ENCODE assay signal across 8 cellular contexts in the genomic region with DNA sequence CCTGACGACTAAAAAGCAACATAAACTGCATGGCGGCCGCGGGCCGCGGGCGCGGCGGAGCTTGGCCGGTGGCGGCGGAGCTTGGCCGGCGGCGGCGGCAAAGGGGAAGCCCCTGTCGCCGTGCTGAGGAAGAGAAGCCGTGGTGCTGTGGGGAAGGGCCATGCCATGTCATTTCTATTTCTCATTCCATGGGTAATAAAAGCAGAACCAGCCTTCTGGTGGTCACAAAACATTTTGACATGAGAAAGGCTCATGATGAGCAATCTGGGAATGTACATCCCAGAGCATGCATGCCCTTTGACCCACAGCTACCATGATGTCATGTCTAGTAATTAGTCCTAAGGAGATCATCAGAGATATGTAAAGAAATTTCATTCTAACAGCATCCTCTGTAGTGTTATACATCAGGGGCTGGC. TPM values are rescaled to one million over a fixed set of nuclear protein-coding genes. Genes with fewer than 3 reads are reported as not detected.
DNase-seq lines count a peak whose midpoint lies in the region; ATAC-seq and TF ChIP-seq lines count a peak whose summit lies in the region.

No MANE protein-coding gene starts in this region.

- no peaks in the 10 kb centered on the region for H3K4me1 ChIP-seq in hepatocyte (ENCODE audit: insufficient read depth)
- peaks cover 0 to 7% of the 10 kb centered on the region in 2 donors for H3K4me1 ChIP-seq in thoracic aorta (ENCODE audit: control insufficient read depth in 1 of 2, low read depth in 2 of 2)

- peaks cover 19% of the 10 kb centered on the region for H3K4me1 Mint-ChIP-seq in activated naive CD4-positive, alpha-beta T cell treated with anti-CD3 and anti-CD28 coated beads, Interleukin-2, amount 10 ng/mL, durations not matched to agents 7 days and 5 days

- peak overlapping the region; percentile 56 for H3K4me3 Mint-ChIP-seq in activated naive CD4-positive, alpha-beta T cell treated with anti-CD3 and anti-CD28 coated beads, Interleukin-2, amount 10 ng/mL, durations not matched to agents 7 days and 5 days

- ATAC-seq in thoracic aorta (ENCODE audit: insufficient number of reproducible peaks, low FRiP score, low read depth) (no peak), GM19328 (IDR thresholded peaks at IDR 0.05; ENCODE audit: unreplicated experiment) (no peak)

- H3K27ac Mint-ChIP-seq in activated naive CD4-positive, alpha-beta T cell treated with anti-CD3 and anti-CD28 coated beads, Interleukin-2, amount 10 ng/mL, durations not matched to agents 7 days and 5 days = no peak overlapping the region

- H2AFZ ChIP-seq in hepatocyte = no peak overlapping the region

- H3K27ac ChIP-seq in hepatocyte (no peak overlapping the region), thoracic aorta (no peak overlapping the region)

- H3K36me3 ChIP-seq in hepatocyte (replicated peaks; ENCODE audit: insufficient read depth, low read depth) (no peaks in the 10 kb centered on the region), thoracic aorta (no peaks in the 10 kb centered on the region)

- H3K79me2 ChIP-seq in hepatocyte = no peaks in the 10 kb centered on the region

- H3K4me3 ChIP-seq in GM12875 (ENCODE audit: low read depth, low read length) (peak overlapping the region; percentile 15), hepatocyte (no peak overlapping the region), thoracic aorta (peak overlapping the region; percentile 58)

- no peaks in the 10 kb centered on the region for H3K9me3 Mint-ChIP-seq in activated naive CD4-positive, alpha-beta T cell treated with anti-CD3 and anti-CD28 coated beads, Interleukin-2, amount 10 ng/mL, durations not matched to agents 7 days and 5 days

- H4K20me1 ChIP-seq in hepatocyte (ENCODE audit: insufficient read depth, poor library complexity, severe bottlenecking) = no peaks in the 10 kb centered on the region

- 64% methylated on average over 19 of the region's 19 CpGs for WGBS in hepatocyte (ENCODE audit: low lambda C conversion rate, missing lambda C conversion rate)

- peaks cover 35% of the 10 kb centered on the region for H3K27me3 Mint-ChIP-seq in activated naive CD4-positive, alpha-beta T cell treated with anti-CD3 and anti-CD28 coated beads, Interleukin-2, amount 10 ng/mL, durations not matched to agents 7 days and 5 days

- H3K27me3 ChIP-seq in hepatocyte (no peaks in the 10 kb centered on the region), thoracic aorta (replicated peaks; ENCODE audit: insufficient read depth) (no peaks in the 10 kb centered on the region)

- DNase-seq in NCI-H2227 (lab: John Stamatoyannopoulos, UW; ENCODE audit: unreplicated experiment) = peak; percentile 25
- DNase-seq in activated naive CD4-positive, alpha-beta T cell treated with anti-CD3 and anti-CD28 coated beads, Interleukin-2, amount 10 ng/mL, durations not matched to agents 7 days and 5 days = peak; percentile 40
- no peak for DNase-seq in hepatocyte (ENCODE audit: low spot score)
- DNase-seq in thoracic aorta (ENCODE audit: low spot score) = no peak
- DNase-seq in activated gamma-delta T cell (lab: John Stamatoyannopoulos, UW) = no peak
- DNase-seq in NCI-H1105 (lab: John Stamatoyannopoulos, UW) = no peak

- peaks cover 3% of the 10 kb centered on the region for H3K36me3 Mint-ChIP-seq in activated naive CD4-positive, alpha-beta T cell treated with anti-CD3 and anti-CD28 coated beads, Interleukin-2, amount 10 ng/mL, durations not matched to agents 7 days and 5 days

- H3K9me3 ChIP-seq in hepatocyte (ENCODE audit: low read depth) (no peaks in the 10 kb centered on the region), thoracic aorta (no peaks in the 10 kb centered on the region)

- peak overlapping the region; percentile 62 for H3K4me2 ChIP-seq in hepatocyte

- CTCF ChIA-PET in activated naive CD4-positive, alpha-beta T cell treated with anti-CD3 and anti-CD28 coated beads, Interleukin-2, amount 10 ng/mL, durations not matched to agents 7 days and 5 days (lab: Charles Lee) = no interaction called here

- no peak for TF ChIP-seq CTCF in GM12875 (IDR thresholded peaks at IDR 0.05; ENCODE audit: borderline replicate concordance, insufficient read depth, low read depth, low read length)
- TF ChIP-seq CTCF in hepatocyte (IDR thresholded peaks at IDR 0.05; ENCODE audit: poor library complexity) = no peak
- no peak for TF ChIP-seq CTCF in thoracic aorta (IDR thresholded peaks at IDR 0.05)

- no peaks in the 10 kb centered on the region for H3K9me2 ChIP-seq in hepatocyte (replicated peaks; ENCODE audit: insufficient read depth)

RNA-seq across cellular contexts. Expression of gene HEATR6, which starts 23.9 kb away (rescaled TPM):
- total RNA-seq in hepatocyte (18.4 and 18.5 TPM in 2 replicates), thoracic aorta (10 to 100 TPM; 15.4 to 40.2 TPM)
- polyA plus RNA-seq in hepatocyte = 13.9 and 15.0 TPM in 2 replicates

RNA-seq across cellular contexts. Expression of gene CA4, which starts 47.1 kb away (rescaled TPM):
- total RNA-seq in hepatocyte (1.2 and 1.9 TPM in 2 replicates), thoracic aorta (1 to 10 TPM; 1.2 to 4.3 TPM)
- polyA plus RNA-seq in hepatocyte = 6.1 and 9.8 TPM in 2 replicates

Comparison
In these comparisons a context has a peak if more than half of its experiments do, and no peak if none do; other contexts are left out.
1. DNase-seq: peak in NCI-H2227 (single experiment) and activated naive CD4-positive, alpha-beta T cell treated with anti-CD3 and anti-CD28 coated beads, Interleukin-2, amount 10 ng/mL, durations not matched to agents 7 days and 5 days (single experiment); none in hepatocyte (single experiment), thoracic aorta (single experiment), activated gamma-delta T cell (single experiment) and NCI-H1105 (single experiment).